In genomic region chrX:74284391-74284952, GRCh38 we compare ENCODE assay signal across 1 cellular context.
TF ChIP-seq lines count a peak whose summit lies in the region.

No MANE protein-coding gene starts in this region.

TF ChIP-seq in WTC11, 78 proteins besides CTCF, POLR2A, EP300 and RAD21 (continued from another document):
- TF ChIP-seq AFF4 (CRISPR knock-in tag; IDR thresholded peaks at IDR 0.05; ENCODE audit: borderline replicate concordance) (no peak), ATF2 (CRISPR knock-in tag; IDR thresholded peaks at IDR 0.05; ENCODE audit: borderline replicate concordance, low read depth) (no peak), KAT7 (CRISPR knock-in tag; IDR thresholded peaks at IDR 0.05; ENCODE audit: borderline replicate concordance) (no peak), TEAD4 (CRISPR knock-in tag; IDR thresholded peaks at IDR 0.05) (no peak), SMAD4 (CRISPR knock-in tag; IDR thresholded peaks at IDR 0.05) (no peak), NR1H2 (CRISPR knock-in tag; IDR thresholded peaks at IDR 0.05) (no peak), PRDM15 (CRISPR knock-in tag; IDR thresholded peaks at IDR 0.05) (no peak), ELF4 (CRISPR knock-in tag; IDR thresholded peaks at IDR 0.05; ENCODE audit: low read depth) (no peak), SP1 (CRISPR knock-in tag; conservative IDR thresholded peaks at IDR 0.05) (no peak), ZNF232 (CRISPR knock-in tag; IDR thresholded peaks at IDR 0.05) (no peak), PRRX2 (CRISPR knock-in tag; IDR thresholded peaks at IDR 0.05) (no peak), RELA (CRISPR knock-in tag; IDR thresholded peaks at IDR 0.05; ENCODE audit: borderline replicate concordance) (no peak)
- TF ChIP-seq, protein P1, sequence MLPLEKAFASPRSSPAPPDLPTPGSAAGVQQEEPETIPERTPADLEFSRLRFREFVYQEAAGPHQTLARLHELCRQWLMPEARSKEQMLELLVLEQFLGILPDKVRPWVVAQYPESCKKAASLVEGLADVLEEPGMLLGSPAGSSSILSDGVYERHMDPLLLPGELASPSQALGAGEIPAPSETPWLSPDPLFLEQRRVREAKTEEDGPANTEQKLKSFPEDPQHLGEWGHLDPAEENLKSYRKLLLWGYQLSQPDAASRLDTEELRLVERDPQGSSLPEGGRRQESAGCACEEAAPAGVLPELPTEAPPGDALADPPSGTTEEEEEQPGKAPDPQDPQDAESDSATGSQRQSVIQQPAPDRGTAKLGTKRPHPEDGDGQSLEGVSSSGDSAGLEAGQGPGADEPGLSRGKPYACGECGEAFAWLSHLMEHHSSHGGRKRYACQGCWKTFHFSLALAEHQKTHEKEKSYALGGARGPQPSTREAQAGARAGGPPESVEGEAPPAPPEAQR (CRISPR knock-in tag; IDR thresholded peaks at IDR 0.05) = no peak
- TF ChIP-seq, protein P2, sequence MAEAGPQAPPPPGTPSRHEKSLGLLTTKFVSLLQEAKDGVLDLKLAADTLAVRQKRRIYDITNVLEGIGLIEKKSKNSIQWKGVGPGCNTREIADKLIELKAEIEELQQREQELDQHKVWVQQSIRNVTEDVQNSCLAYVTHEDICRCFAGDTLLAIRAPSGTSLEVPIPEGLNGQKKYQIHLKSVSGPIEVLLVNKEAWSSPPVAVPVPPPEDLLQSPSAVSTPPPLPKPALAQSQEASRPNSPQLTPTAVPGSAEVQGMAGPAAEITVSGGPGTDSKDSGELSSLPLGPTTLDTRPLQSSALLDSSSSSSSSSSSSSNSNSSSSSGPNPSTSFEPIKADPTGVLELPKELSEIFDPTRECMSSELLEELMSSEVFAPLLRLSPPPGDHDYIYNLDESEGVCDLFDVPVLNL (CRISPR knock-in tag; IDR thresholded peaks at IDR 0.05; ENCODE audit: borderline replicate concordance, low read depth) = no peak
- TF ChIP-seq, protein P3, sequence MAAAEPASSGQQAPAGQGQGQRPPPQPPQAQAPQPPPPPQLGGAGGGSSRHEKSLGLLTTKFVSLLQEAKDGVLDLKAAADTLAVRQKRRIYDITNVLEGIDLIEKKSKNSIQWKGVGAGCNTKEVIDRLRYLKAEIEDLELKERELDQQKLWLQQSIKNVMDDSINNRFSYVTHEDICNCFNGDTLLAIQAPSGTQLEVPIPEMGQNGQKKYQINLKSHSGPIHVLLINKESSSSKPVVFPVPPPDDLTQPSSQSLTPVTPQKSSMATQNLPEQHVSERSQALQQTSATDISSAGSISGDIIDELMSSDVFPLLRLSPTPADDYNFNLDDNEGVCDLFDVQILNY (CRISPR knock-in tag; IDR thresholded peaks at IDR 0.05) = no peak
- TF ChIP-seq, protein P4, sequence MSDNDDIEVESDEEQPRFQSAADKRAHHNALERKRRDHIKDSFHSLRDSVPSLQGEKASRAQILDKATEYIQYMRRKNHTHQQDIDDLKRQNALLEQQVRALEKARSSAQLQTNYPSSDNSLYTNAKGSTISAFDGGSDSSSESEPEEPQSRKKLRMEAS (CRISPR knock-in tag; IDR thresholded peaks at IDR 0.05) = no peak
TF ChIP-seq in WTC11: peak in this region for 0.
